8 cellular contexts compared by ENCODE assay signal in genomic region chr14:69610020-69610858, GRCh38. TPM values are rescaled to one million over a fixed set of nuclear protein-coding genes. Genes with fewer than 3 reads are reported as not detected.
DNase-seq lines count a peak whose midpoint lies in the region; ATAC-seq and TF ChIP-seq lines count a peak whose summit lies in the region.

No MANE protein-coding gene starts in this region.

- TF ChIP-seq CTCF in brain (conservative IDR thresholded peaks at IDR 0.05), result no peak
- TF ChIP-seq CTCF in lung (IDR thresholded peaks at IDR 0.05; ENCODE audit: control extremely low read depth, extremely low read depth), result no peak
- TF ChIP-seq CTCF in upper lobe of right lung (IDR thresholded peaks at IDR 0.05), result no peak

- H3K27ac ChIP-seq in lung (ENCODE audit: low read depth in 1 of 2, low read length in 1 of 2) (peak overlapping the region; percentile 75 to 81), upper lobe of right lung (peak overlapping the region; percentile 63)

- intact Hi-C loops in upper lobe of right lung (cut with DNase I), result loop anchor here (10.0 kb wide), 1 partner anchor 95 kb away; no protein-coding TSS in a partner anchor

- peaks cover 11% of the 10 kb centered on the region for H3K36me3 Mint-ChIP-seq in activated naive CD4-positive, alpha-beta T cell treated with anti-CD3 and anti-CD28 coated beads, Interleukin-2, amount 50 U/mL, for 24 hours
- H3K36me3 Mint-ChIP-seq in brain, result peaks cover 7% of the 10 kb centered on the region

- no peak for DNase-seq in activated naive CD4-positive, alpha-beta T cell (lab: John Stamatoyannopoulos, UW)
- no peak for DNase-seq in lung (ENCODE audit: low spot score)
- DNase-seq in upper lobe of right lung, result no peak
- DNase-seq in medulla oblongata (ENCODE audit: extremely low spot score), result no peak
- DNase-seq in islet precursor cell, result no peak
- no peak for DNase-seq in glomerular visceral epithelial cell (ENCODE audit: extremely low spot score)

- peaks cover 52% of the 10 kb centered on the region for H3K4me1 Mint-ChIP-seq in activated naive CD4-positive, alpha-beta T cell treated with anti-CD3 and anti-CD28 coated beads, Interleukin-2, amount 50 U/mL, for 24 hours
- peaks cover 65% of the 10 kb centered on the region for H3K4me1 Mint-ChIP-seq in brain

- H3K27ac Mint-ChIP-seq in activated naive CD4-positive, alpha-beta T cell treated with anti-CD3 and anti-CD28 coated beads, Interleukin-2, amount 50 U/mL, for 24 hours, result peak overlapping the region; percentile 86
- peak overlapping the region; percentile 95 to 99 (median 97) for H3K27ac Mint-ChIP-seq in brain

- no peaks in the 10 kb centered on the region for H3K27me3 ChIP-seq in lung (ENCODE audit: control insufficient read depth, insufficient read depth)
- no peaks in the 10 kb centered on the region for H3K27me3 ChIP-seq in upper lobe of right lung

- H3K4me1 ChIP-seq in lung (ENCODE audit: control insufficient read depth in 2 of 2, insufficient read depth in 2 of 2, low read length in 2 of 2) (peaks cover 8 to 22% of the 10 kb centered on the region in 2 donors), upper lobe of right lung (peaks cover 35% of the 10 kb centered on the region)

- H3K4me3 ChIP-seq in lung, result no peak overlapping the region
- H3K4me3 ChIP-seq in upper lobe of right lung, result peak overlapping the region; percentile 81

- H3K36me3 ChIP-seq in lung (ENCODE audit: control insufficient read depth in 2 of 2, insufficient read depth in 2 of 2, low read length in 2 of 2), result no peaks in the 10 kb centered on the region
- no peaks in the 10 kb centered on the region for H3K36me3 ChIP-seq in upper lobe of right lung

- H3K9me3 ChIP-seq in lung (ENCODE audit: control insufficient read depth in 2 of 2, insufficient read depth in 1 of 2, low read length in 1 of 2), result no peaks in the 10 kb centered on the region
- no peaks in the 10 kb centered on the region for H3K9me3 ChIP-seq in upper lobe of right lung

- H3K4me3 Mint-ChIP-seq in activated naive CD4-positive, alpha-beta T cell treated with anti-CD3 and anti-CD28 coated beads, Interleukin-2, amount 50 U/mL, for 24 hours, result peak overlapping the region; percentile 91
- H3K4me3 Mint-ChIP-seq in brain, result peak overlapping the region; percentile 91 to 96 (median 95)

- no peaks in the 10 kb centered on the region for H3K27me3 Mint-ChIP-seq in activated naive CD4-positive, alpha-beta T cell treated with anti-CD3 and anti-CD28 coated beads, Interleukin-2, amount 50 U/mL, for 24 hours
- H3K27me3 Mint-ChIP-seq in brain, result peaks cover 7% of the 10 kb centered on the region

- ATAC-seq in lung (ENCODE audit: insufficient read depth, low FRiP score) (no peak), upper lobe of right lung (no peak)

- 68 to 74% methylated on average over 8 of the region's 8 CpGs for WGBS in lung, 2 donors

- no peaks in the 10 kb centered on the region for H3K9me3 Mint-ChIP-seq in activated naive CD4-positive, alpha-beta T cell treated with anti-CD3 and anti-CD28 coated beads, Interleukin-2, amount 50 U/mL, for 24 hours
- H3K9me3 Mint-ChIP-seq in brain, result no peaks in the 10 kb centered on the region

RNA-seq across cellular contexts. Expression of gene SUSD6, which starts 1.2 kb away (rescaled TPM):
- polyA plus RNA-seq in brain (ENCODE audit: insufficient read depth, low read depth, low replicate concordance), result 35.4 TPM
- 10 to 100 TPM; 51.3 to 75.1 TPM for total RNA-seq in lung
- polyA plus RNA-seq in lung, result 10 to 100 TPM; 16.0 to 70.7 TPM
- 87.5 TPM for total RNA-seq in upper lobe of right lung

RNA-seq across cellular contexts. Expression of gene CCDC177, which starts 35.6 kb away (rescaled TPM):
- 1.5 TPM for polyA plus RNA-seq in brain (ENCODE audit: insufficient read depth, low read depth, low replicate concordance)
- not detected for total RNA-seq in lung
- under 1 TPM in 1 of 2 donors, not detected in 1; 0.01 TPM for polyA plus RNA-seq in lung
- not detected for total RNA-seq in upper lobe of right lung
